ENCODE assay signal across 24 cellular contexts in the genomic region with DNA sequence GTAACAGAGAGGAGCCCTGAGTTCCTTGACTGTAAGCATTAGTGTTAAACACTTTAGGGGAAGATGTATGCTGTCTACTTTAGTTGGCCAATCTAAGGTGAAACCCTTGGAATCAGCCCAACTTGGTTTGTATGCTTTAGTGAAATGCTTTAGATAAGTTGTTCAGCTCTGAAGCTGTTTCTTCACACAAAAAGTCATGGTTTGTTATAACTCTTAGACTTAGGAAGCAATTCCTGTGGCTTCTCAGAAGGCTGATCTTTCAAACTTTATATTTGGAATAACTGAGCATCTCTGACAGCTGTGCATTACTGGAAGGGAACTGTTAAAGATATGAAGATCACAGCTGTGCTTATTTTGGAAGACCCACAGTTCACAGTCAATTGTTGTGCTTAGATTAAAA.
"Had no signal": no experiment of that assay in that cellular context is flagged by ENCODE, and none has a peak within 500 bp of the region (broad histone marks: within the 10 kb centered on the region; RNA-seq: fewer than 3 reads in every experiment).

No MANE protein-coding gene starts in this region.

- H3K27ac ChIP-seq: gastroesophageal sphincter, right lobe of liver, thoracic aorta, upper lobe of left lung had no signal

- DNase-seq: activated CD8-positive, alpha-beta memory T cell treated with anti-CD3 and anti-CD28 coated beads, Interleukin-2, amount 50 U/mL, for 48 hours; activated naive CD4-positive, alpha-beta T cell; activated T-cell treated with anti-CD3 and anti-CD28 coated beads, Interleukin-2, amount 50 U/mL, for 4 hours; amniotic stem cell; dermis blood vessel endothelial cell; effector CD8-positive, alpha-beta T cell; erythroblast; head of caudate nucleus; hypothalamus; occipital lobe; posterior cingulate gyrus; right lobe of liver; stimulated activated CD4-positive, alpha-beta T cell treated with anti-CD3 and anti-CD28 coated beads, Interleukin-4, amount 100 ng/mL, for 1 hour; stimulated activated naive CD4-positive, alpha-beta T cell; T1000; upper lobe of left lung had no signal

- FAIRE-seq: islet of Langerhans had no signal

- H3K4me1 ChIP-seq: right lobe of liver, upper lobe of left lung had no signal

- H3K9me3 ChIP-seq: right lobe of liver, thoracic aorta had no signal

- H3K36me3 Mint-ChIP-seq: activated naive CD8-positive, alpha-beta T cell had no signal

- H3K27ac Mint-ChIP-seq: activated naive CD8-positive, alpha-beta T cell; activated T-helper 2 cell treated with anti-CD3 and anti-CD28 coated beads, Interferon-gamma antibody, Interleukin-2, Interleukin-4, amounts not matched to agents 10 μg/mL and 5 μg/mL and 100 μg/mL, durations not matched to agents 14 hours and 24 hours and 36 hours; T-helper 1 cell treated with Interleukin-12 subunit alpha and Interleukin-12 subunit beta and Interleukin-4 antibody, amounts not matched to agents 30 μg/mL and 1 μg/mL, for 36 hours; WTC11 had no signal

- H3K27me3 Mint-ChIP-seq: activated naive CD8-positive, alpha-beta T cell had no signal

- H3K4me3 ChIP-seq: gastroesophageal sphincter, right lobe of liver, smooth muscle cell, thoracic aorta, upper lobe of left lung had no signal

- ATAC-seq: activated T-cell treated with anti-CD3 and anti-CD28 coated beads, Interleukin-2, amount 50 U/mL, for 4 hours; gastroesophageal sphincter; right lobe of liver; WTC11 had no signal

- H3K4me2 ChIP-seq: smooth muscle cell had no signal

- H3K27me3 ChIP-seq: gastroesophageal sphincter, right lobe of liver, upper lobe of left lung had no signal

- H3K36me3 ChIP-seq: gastroesophageal sphincter, right lobe of liver, thoracic aorta, upper lobe of left lung had no signal

- H3K9me3 Mint-ChIP-seq: T-helper 1 cell treated with Interleukin-12 subunit alpha and Interleukin-12 subunit beta and Interleukin-4 antibody, amounts not matched to agents 30 μg/mL and 1 μg/mL, for 36 hours had no signal

- H3K4me3 Mint-ChIP-seq: activated naive CD8-positive, alpha-beta T cell; activated T-cell treated with anti-CD3 and anti-CD28 coated beads, Interleukin-2, amount 50 U/mL, for 4 hours; T-helper 1 cell treated with Interleukin-12 subunit alpha and Interleukin-12 subunit beta and Interleukin-4 antibody, amounts not matched to agents 30 μg/mL and 1 μg/mL, for 36 hours; WTC11 had no signal
